Comparison of ENCODE assay signal across 18 cellular contexts in genomic region chr3:155292133-155292532, GRCh38. TPM values are rescaled to one million over a fixed set of nuclear protein-coding genes. Genes with fewer than 3 reads are reported as not detected.
"Had no signal": no experiment of that assay in that cellular context is flagged by ENCODE, and none has a peak within 500 bp of the region (broad histone marks: within the 10 kb centered on the region; RNA-seq: fewer than 3 reads in every experiment).

No MANE protein-coding gene starts in this region.

- ATAC-seq: stimulated activated memory B cell treated with anti-CD40 and anti-IgM and Interleukin-4, amounts not matched to agents 10 μg/mL and 1 μg/mL and 100 μg/mL, for 72 hours had no signal

- H3K27me3 Mint-ChIP-seq: activated naive CD4-positive, alpha-beta T cell treated with anti-CD3 and anti-CD28 coated beads, Interleukin-2, amount 50 U/mL, for 24 hours; activated T-cell treated with anti-CD3 and anti-CD28 coated beads, Interleukin-2, amount 50 U/mL, for 24 hours; naive B cell; stimulated activated memory B cell treated with anti-CD40 and anti-IgM and Interleukin-4, amounts not matched to agents 10 μg/mL and 1 μg/mL and 100 μg/mL, for 72 hours had no signal

- H3K4me1 Mint-ChIP-seq: activated naive CD4-positive, alpha-beta T cell treated with anti-CD3 and anti-CD28 coated beads, Interleukin-2, amount 50 U/mL, for 24 hours; naive B cell; stimulated activated memory B cell treated with anti-CD40 and anti-IgM and Interleukin-4, amounts not matched to agents 10 μg/mL and 1 μg/mL and 100 μg/mL, for 72 hours had no signal

- H3K27ac Mint-ChIP-seq: activated naive CD4-positive, alpha-beta T cell treated with anti-CD3 and anti-CD28 coated beads, Interleukin-2, amount 50 U/mL, for 24 hours; activated T-cell treated with anti-CD3 and anti-CD28 coated beads, Interleukin-2, amount 50 U/mL, for 24 hours; naive B cell; stimulated activated memory B cell treated with anti-CD40 and anti-IgM and Interleukin-4, amounts not matched to agents 10 μg/mL and 1 μg/mL and 100 μg/mL, for 72 hours had no signal

- DNase-seq: activated CD4-positive, alpha-beta T cell treated with anti-CD3 and anti-CD28 coated beads, Interleukin-2, amount 50 U/mL, for 1 hour; activated CD4-positive, CD25-positive, alpha-beta regulatory T cell; activated effector memory CD4-positive, alpha-beta T cell treated with Interleukin-2 at 50 U/mL for 16 hours; activated T-cell treated with anti-CD3 and anti-CD28 coated beads, Interleukin-2, amount 50 U/mL, for 24 hours; brain microvascular endothelial cell; dermis blood vessel endothelial cell; hippocampal formation; naive B cell; spleen; stimulated activated CD4-positive, alpha-beta T cell treated with anti-CD3 and anti-CD28 coated beads, Interleukin-1b, Interleukin-23, amount 100 ng/mL, for 48 hours; substantia nigra; T-helper 2 cell had no signal

- H3K36me3 Mint-ChIP-seq: activated naive CD4-positive, alpha-beta T cell treated with anti-CD3 and anti-CD28 coated beads, Interleukin-2, amount 50 U/mL, for 24 hours; naive B cell; stimulated activated memory B cell treated with anti-CD40 and anti-IgM and Interleukin-4, amounts not matched to agents 10 μg/mL and 1 μg/mL and 100 μg/mL, for 72 hours had no signal

- H3K4me3 Mint-ChIP-seq: activated naive CD4-positive, alpha-beta T cell treated with anti-CD3 and anti-CD28 coated beads, Interleukin-2, amount 50 U/mL, for 24 hours; activated T-cell treated with anti-CD3 and anti-CD28 coated beads, Interleukin-2, amount 50 U/mL, for 24 hours; naive B cell; stimulated activated memory B cell treated with anti-CD40 and anti-IgM and Interleukin-4, amounts not matched to agents 10 μg/mL and 1 μg/mL and 100 μg/mL, for 72 hours had no signal

RNA-seq across cellular contexts. Expression of gene STRIT1, which starts 1.4 kb away (rescaled TPM):
- total RNA-seq: dermis blood vessel endothelial cell, glomerular endothelial cell, lung microvascular endothelial cell, right atrium auricular region, spleen, ureter had no signal
